ENCODE assay signal across 1 cellular context in the genomic region with DNA sequence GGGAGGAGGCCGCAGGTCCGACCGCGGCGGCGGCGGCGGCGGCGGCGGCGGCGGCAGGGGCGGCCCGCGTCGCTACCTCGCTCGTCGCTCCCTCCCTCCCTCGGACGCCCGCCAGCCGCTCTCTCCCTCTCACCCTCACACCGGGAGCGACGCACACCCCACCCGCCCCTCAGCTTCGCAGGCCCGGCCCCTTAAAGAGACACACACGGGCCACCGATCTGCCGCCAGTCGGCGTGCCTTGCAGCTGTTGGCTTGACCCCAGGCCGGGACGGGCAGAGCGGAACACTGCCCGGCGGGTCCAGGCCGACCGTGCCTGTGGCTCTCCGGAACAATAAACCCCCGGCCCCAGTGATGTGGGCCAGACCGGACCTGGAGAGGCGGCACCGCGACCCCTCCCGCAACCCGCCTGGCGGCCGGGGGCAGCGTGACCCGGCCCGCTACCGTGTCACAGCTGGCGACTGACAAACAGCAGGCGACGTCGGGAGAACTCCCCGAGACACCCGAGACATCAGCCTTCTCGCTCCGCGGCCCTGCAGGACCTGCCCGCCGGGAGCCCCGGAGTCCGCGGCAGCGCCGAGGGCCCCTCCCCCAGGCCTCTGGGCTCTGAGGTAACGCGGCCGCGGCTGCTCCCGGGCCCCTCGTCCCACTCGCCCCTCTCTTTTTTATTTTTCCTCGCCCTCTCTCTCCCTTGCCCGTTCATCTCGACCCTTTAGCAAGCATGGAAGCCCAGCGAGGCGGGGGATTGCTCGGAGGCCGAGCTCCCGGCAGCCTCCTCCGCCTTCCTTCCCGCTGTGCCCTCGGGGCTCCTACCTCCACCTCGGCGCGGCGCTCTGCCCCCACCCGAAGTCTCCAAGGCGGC.
TF ChIP-seq lines count a peak whose summit lies in the region.

SETD2 (minus strand) TSS at position 124 of the 859 bp plus-strand sequence. CDS start 189 bp downstream, outside the sequence.

TF ChIP-seq in H1, 55 proteins besides CTCF, POLR2A, EP300 and RAD21:
- TF ChIP-seq PHF8 (conservative IDR thresholded peaks at IDR 0.05; ENCODE audit: low read depth, low read length) (peak; percentile 61; the same call in 1 of the 2 replicates), YY1 (IDR thresholded peaks at IDR 0.05; ENCODE audit: low read depth, low read length) (0 out of 2 replicates have a peak, but pooled peaks have one; percentile 7), TAF1 (IDR thresholded peaks at IDR 0.05; ENCODE audit: low read depth, low read length) (peak; percentile 74; the same call in 1 of the 2 replicates), GABPA (IDR thresholded peaks at IDR 0.05; ENCODE audit: borderline replicate concordance, insufficient read depth, low read length) (no peak), CREB1 (IDR thresholded peaks at IDR 0.05) (peak; percentile 63; the same call in 1 of the 2 replicates), POLR2AphosphoS5 (IDR thresholded peaks at IDR 0.05; ENCODE audit: low read depth, low read length) (0 out of 2 replicates have a peak, but pooled peaks have one; percentile 56), TBP (IDR thresholded peaks at IDR 0.05; ENCODE audit: low read depth, low read length) (peak; percentile 62; the same call in 1 of the 2 replicates), SP1 (IDR thresholded peaks at IDR 0.05; ENCODE audit: low read depth, low read length) (0 out of 2 replicates have a peak, but pooled peaks have one; percentile 11), ASH2L (IDR thresholded peaks at IDR 0.05; ENCODE audit: low read length) (peak; percentile 97), RXRA (IDR thresholded peaks at IDR 0.05; ENCODE audit: insufficient read depth, low read depth, low read length) (no peak), KDM4A (IDR thresholded peaks at IDR 0.05; ENCODE audit: low read depth, low read length, severe bottlenecking) (peak; percentile 91), CTBP2 (IDR thresholded peaks at IDR 0.05; ENCODE audit: borderline replicate concordance, insufficient read depth, insufficient read length, low read length) (no peak), SIN3A (conservative IDR thresholded peaks at IDR 0.05 in 1 of 2, IDR thresholded peaks at IDR 0.05 in 1 of 2; ENCODE audit: low read depth in 1 of 2, low read length in 2 of 2) (peak; percentile 23 to 78; a peak in 3 of 4 replicates), RBBP5 (IDR thresholded peaks at IDR 0.05; ENCODE audit: borderline replicate concordance, low read depth, low read length) (peak; percentile 82; the same call in 1 of the 2 replicates)
- TF ChIP-seq, protein P1, sequence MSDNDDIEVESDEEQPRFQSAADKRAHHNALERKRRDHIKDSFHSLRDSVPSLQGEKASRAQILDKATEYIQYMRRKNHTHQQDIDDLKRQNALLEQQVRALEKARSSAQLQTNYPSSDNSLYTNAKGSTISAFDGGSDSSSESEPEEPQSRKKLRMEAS (IDR thresholded peaks at IDR 0.05): peak; percentile 72
